In genomic region chr17:42221886-42222745, GRCh38 we compare ENCODE assay signal across 8 cellular contexts. TPM values are rescaled to one million over a fixed set of nuclear protein-coding genes. Genes with fewer than 3 reads are reported as not detected.
A peak's percentile ranks its signal among the peaks of the same experiment; 100 is the strongest.
DNase-seq lines count a peak whose midpoint lies in the region; ATAC-seq and TF ChIP-seq lines count a peak whose summit lies in the region.

No MANE protein-coding gene starts in this region.

- intact Hi-C loops in activated naive CD4-positive, alpha-beta T cell treated with anti-CD3 and anti-CD28 coated beads for 36 hours (cut with micrococcal nuclease), result loop anchor here (1.0 to 2.0 kb wide), 5 partner anchors 26 to 181 kb away; no protein-coding TSS in a partner anchor
- intact Hi-C loops in heart right ventricle (cut with DNase I) (loop anchor here in 3 of 10 donors (10.0 kb wide), 2 partner anchors 53 to 63 kb away; partner anchors contain the start of genes STAT5A (in 2 of the 3) and STAT5B (in 1 of the 3)), spleen (cut with DNase I; ENCODE audit: low total_unique reads) (no loop called here)

- no peaks in the 10 kb centered on the region for H3K27me3 ChIP-seq in heart right ventricle
- H3K27me3 ChIP-seq in spleen (replicated peaks in 1 of 7), result no peaks in the 10 kb centered on the region

- H3K27me3 Mint-ChIP-seq in activated naive CD4-positive, alpha-beta T cell treated with anti-CD3 and anti-CD28 coated beads for 36 hours (ENCODE audit: low read depth), result no peaks in the 10 kb centered on the region

- H3K27ac ChIP-seq in heart right ventricle, result no peak overlapping the region
- H3K27ac ChIP-seq in spleen, result peak overlapping the region in 1 of 8 donors; percentile 11

- no peak for TF ChIP-seq POLR2A in spleen (IDR thresholded peaks at IDR 0.05)

- peak; percentile 96 for ATAC-seq in SK-N-SH treated with all-trans-retinoic acid at 6 μM for 48 hours
- ATAC-seq in heart right ventricle, result peak in 5 of 8 donors; percentile 4 to 68 (median 45)

- H3K4me1 ChIP-seq in heart right ventricle (peaks cover under 1 to 13% (median 4%) of the 10 kb centered on the region in 9 donors), spleen (peaks cover 0 to 14% (median under 1%) of the 10 kb centered on the region in 6 donors)

- H3K9me3 Mint-ChIP-seq in activated naive CD4-positive, alpha-beta T cell treated with anti-CD3 and anti-CD28 coated beads for 36 hours, result no peaks in the 10 kb centered on the region

- H3K9me3 ChIP-seq in heart right ventricle (no peaks in the 10 kb centered on the region), spleen (no peaks in the 10 kb centered on the region)

- 60 to 62% methylated on average over 3 of the region's 3 CpGs for WGBS in heart right ventricle, 2 donors
- WGBS in spleen, 5 donors, result 43 to 54% (median 47%) methylated on average over 3 of the region's 3 CpGs

- peak; percentile 6 for DNase-seq in COR-L47 (lab: John Stamatoyannopoulos, UW)
- peak; percentile 76 for DNase-seq in HuH-7 (ENCODE audit: low spot score)
- DNase-seq in activated naive CD4-positive, alpha-beta T cell treated with anti-CD3 and anti-CD28 coated beads for 36 hours, result peak; percentile 73
- no peak for DNase-seq in heart right ventricle
- no peak for DNase-seq in spleen
- DNase-seq in cerebellum (ENCODE audit: low spot score), result no peak
- no peak for DNase-seq in GOT3 (lab: John Stamatoyannopoulos, UW)

- H3K4me3 ChIP-seq in heart right ventricle (no peak overlapping the region), spleen (no peak overlapping the region)

- peaks cover 0 to 91% (median 29%) of the 10 kb centered on the region in 9 donors for H3K36me3 ChIP-seq in heart right ventricle
- H3K36me3 ChIP-seq in spleen, result peaks cover 3 to 96% (median 43%) of the 10 kb centered on the region in 6 donors

- CTCF ChIA-PET in activated naive CD4-positive, alpha-beta T cell treated with anti-CD3 and anti-CD28 coated beads for 36 hours (lab: Charles Lee), result interaction anchor here (0.5 to 3.7 kb wide), 38 partner anchors 10 to 405 kb away, joined by 3 to 77 read pairs (median 6); partner anchors contain the start of genes CAVIN1, GHDC, KCNH4 and STAT5A

- TF ChIP-seq CTCF in heart right ventricle (IDR thresholded peaks at IDR 0.05) (peak in 8 of 9 donors; percentile 8 to 59 (median 48)), spleen (IDR thresholded peaks at IDR 0.05 in 8 of 11, conservative IDR thresholded peaks at IDR 0.05 in 3 of 11) (peak in 10 of 11 experiments; percentile 24 to 73 (median 64))

- H3K36me3 Mint-ChIP-seq in activated naive CD4-positive, alpha-beta T cell treated with anti-CD3 and anti-CD28 coated beads for 36 hours (ENCODE audit: low read depth), result peaks cover 39% of the 10 kb centered on the region

- peaks cover 2% of the 10 kb centered on the region for H3K4me1 Mint-ChIP-seq in activated naive CD4-positive, alpha-beta T cell treated with anti-CD3 and anti-CD28 coated beads for 36 hours (ENCODE audit: low read depth)

- H3K4me3 Mint-ChIP-seq in activated naive CD4-positive, alpha-beta T cell treated with anti-CD3 and anti-CD28 coated beads for 36 hours, result no peak overlapping the region

- peak overlapping the region; percentile 6 for H3K27ac Mint-ChIP-seq in activated naive CD4-positive, alpha-beta T cell treated with anti-CD3 and anti-CD28 coated beads for 36 hours

TF ChIP-seq in SK-N-SH treated with all-trans-retinoic acid at 6 μM for 48 hours, 23 proteins besides CTCF, POLR2A, EP300 and RAD21 (continues in another document):
- no peak for TF ChIP-seq ISL1 (CRISPR knock-in tag; IDR thresholded peaks at IDR 0.05)
- TF ChIP-seq CSRNP3 (CRISPR knock-in tag; IDR thresholded peaks at IDR 0.05), result no peak
- no peak for TF ChIP-seq BACH2 (CRISPR knock-in tag; IDR thresholded peaks at IDR 0.05; ENCODE audit: borderline replicate concordance)
- no peak for TF ChIP-seq GLIS3 (CRISPR knock-in tag; IDR thresholded peaks at IDR 0.05)
- no peak for TF ChIP-seq ZNF8 (CRISPR knock-in tag; IDR thresholded peaks at IDR 0.05)
- no peak for TF ChIP-seq PPARA (CRISPR knock-in tag; IDR thresholded peaks at IDR 0.05; ENCODE audit: borderline replicate concordance)
- no peak for TF ChIP-seq ZFP3 (CRISPR knock-in tag; IDR thresholded peaks at IDR 0.05)
- TF ChIP-seq TOX (CRISPR knock-in tag; IDR thresholded peaks at IDR 0.05; ENCODE audit: borderline replicate concordance), result no peak
- TF ChIP-seq ZNF565 (CRISPR knock-in tag; conservative IDR thresholded peaks at IDR 0.05; ENCODE audit: low read depth), result no peak
- TF ChIP-seq CSDC2 (CRISPR knock-in tag; IDR thresholded peaks at IDR 0.05), result no peak
- no peak for TF ChIP-seq ZC3H10 (CRISPR knock-in tag; IDR thresholded peaks at IDR 0.05)
- no peak for TF ChIP-seq TSHZ2 (CRISPR knock-in tag; IDR thresholded peaks at IDR 0.05)
- TF ChIP-seq CREB5 (CRISPR knock-in tag; IDR thresholded peaks at IDR 0.05; ENCODE audit: low read depth), result no peak

RNA-seq across cellular contexts. Expression of gene GHDC, which starts 27.8 kb away (rescaled TPM):
- 1 to 10 TPM; 9.0 to 9.7 TPM for total RNA-seq in activated naive CD4-positive, alpha-beta T cell treated with anti-CD3 and anti-CD28 coated beads for 36 hours
- 10 to 100 TPM in 2 of 10 donors, 1 to 10 TPM in 8; 4.6 to 11.5 (median 6.2) TPM for total RNA-seq in heart right ventricle
- polyA plus RNA-seq in heart right ventricle, result 10 to 100 TPM in 1 of 2 donors, 1 to 10 TPM in 1; 7.0 to 10.1 TPM
- 100 to 1,000 TPM in 3 of 7 donors, 10 to 100 TPM in 4; 29.4 to 122 (median 58.0) TPM for total RNA-seq in spleen
- polyA plus RNA-seq in spleen, result 10 to 100 TPM; 22.0 to 33.1 (median 26.1) TPM
- 4.7 TPM for total RNA-seq in cerebellum

RNA-seq across cellular contexts. Expression of gene HCRT, which starts 36.9 kb away (rescaled TPM):
- total RNA-seq in activated naive CD4-positive, alpha-beta T cell treated with anti-CD3 and anti-CD28 coated beads for 36 hours, result not detected
- total RNA-seq in heart right ventricle (not detected), spleen (not detected), cerebellum (not detected)
- polyA plus RNA-seq in heart right ventricle (not detected), spleen (not detected)

RNA-seq across cellular contexts. Expression of gene KCNH4, which starts 41.2 kb away (rescaled TPM):
- under 1 TPM; 0.24 to 0.35 TPM for total RNA-seq in activated naive CD4-positive, alpha-beta T cell treated with anti-CD3 and anti-CD28 coated beads for 36 hours
- total RNA-seq in heart right ventricle, result under 1 TPM in 6 of 10 donors, not detected in 4; 0.06 to 0.22 (median 0.13) TPM
- polyA plus RNA-seq in heart right ventricle, result under 1 TPM; 0.07 to 0.29 TPM
- total RNA-seq in spleen, result under 1 TPM; 0.17 to 0.52 (median 0.26) TPM
- polyA plus RNA-seq in spleen, result under 1 TPM; 0.14 to 0.32 (median 0.15) TPM
- 0.82 TPM for total RNA-seq in cerebellum

RNA-seq across cellular contexts. Expression of gene STAT5B, which starts 54.1 kb away (rescaled TPM):
- total RNA-seq in activated naive CD4-positive, alpha-beta T cell treated with anti-CD3 and anti-CD28 coated beads for 36 hours, result 100 to 1,000 TPM; 185 to 192 TPM
- total RNA-seq in heart right ventricle (10 to 100 TPM; 26.3 to 34.7 (median 30.8) TPM), spleen (100 to 1,000 TPM in 5 of 7 donors, 10 to 100 TPM in 2; 90.2 to 171 (median 103) TPM), cerebellum (28.2 TPM)
- polyA plus RNA-seq in heart right ventricle (10 to 100 TPM; 14.4 to 22.5 TPM), spleen (10 to 100 TPM; 26.4 to 34.7 (median 26.4) TPM)

Comparison
In these comparisons a context has a peak if more than half of its experiments do, and no peak if none do; other contexts are left out.
1. DNase-seq: peak in COR-L47 (single experiment), HuH-7 (single experiment) and activated naive CD4-positive, alpha-beta T cell treated with anti-CD3 and anti-CD28 coated beads for 36 hours (single experiment); none in heart right ventricle (0 of 2), spleen (single experiment), cerebellum (single experiment) and GOT3 (single experiment).